In genomic region chr1:228457017-228457395, GRCh38 we compare ENCODE assay signal across 8 cellular contexts. TPM values are rescaled to one million over a fixed set of nuclear protein-coding genes. Genes with fewer than 3 reads are reported as not detected.
DNase-seq lines count a peak whose midpoint lies in the region; ATAC-seq, FAIRE-seq and TF ChIP-seq lines count a peak whose summit lies in the region.

No MANE protein-coding gene starts in this region.

- TF ChIP-seq RAD21 in A549 (conservative IDR thresholded peaks at IDR 0.05 in 1 of 2, IDR thresholded peaks at IDR 0.05 in 1 of 2) = no peak

- H3K4me1 ChIP-seq in A549 (peaks cover 27% of the 10 kb centered on the region), HUES48 (ENCODE audit: control insufficient read depth, insufficient read depth, low read length) (peaks cover 4% of the 10 kb centered on the region; the same call in 1 of the 2 replicates), mucosa of stomach (ENCODE audit: control insufficient read depth, insufficient read depth, low read length) (peaks cover 10% of the 10 kb centered on the region)

- peak overlapping the region; percentile 66 for H3K4me2 ChIP-seq in A549

- peaks cover 30% of the 10 kb centered on the region for H3K4me1 Mint-ChIP-seq in chondrocyte (ENCODE audit: low read depth)

- TF ChIP-seq CTCF in A549 (IDR thresholded peaks at IDR 0.05) = no peak
- no peak for TF ChIP-seq CTCF in chondrocyte (IDR thresholded peaks at IDR 0.05)

- H3K27me3 Mint-ChIP-seq in chondrocyte (ENCODE audit: low read depth) = peaks cover 5% of the 10 kb centered on the region

- H3K9ac ChIP-seq in HUES48 (ENCODE audit: low read depth, low read length) (peak overlapping the region; percentile 92), mucosa of stomach (ENCODE audit: low read length) (peak overlapping the region; percentile 63)

- H3K4me3 ChIP-seq in A549 (peak overlapping the region; percentile 54), HUES48 (ENCODE audit: low read depth, low read length) (peak overlapping the region; percentile 82), mucosa of stomach (ENCODE audit: low read length) (peak overlapping the region; percentile 28)

- peaks cover 4% of the 10 kb centered on the region; the same call in 1 of the 2 replicates for H3K36me3 ChIP-seq in HUES48 (ENCODE audit: control insufficient read depth, insufficient read depth, low read length)
- no peaks in the 10 kb centered on the region for H3K36me3 ChIP-seq in mucosa of stomach (ENCODE audit: control insufficient read depth, insufficient read depth, low read length)

- H3K27me3 ChIP-seq in HUES48 (ENCODE audit: control insufficient read depth, insufficient read depth, low read length) (peaks cover 11% of the 10 kb centered on the region), mucosa of stomach (ENCODE audit: control insufficient read depth, insufficient read depth, low read length) (peaks cover 7% of the 10 kb centered on the region)

- CTCF ChIA-PET in A549 (lab: Yijun Ruan, JAX) = interaction anchor here (1.5 to 4.6 kb wide), 3 partner anchors 45 to 322 kb away, joined by 4 to 16 read pairs (median 7); no protein-coding TSS in a partner anchor

- no peak for TF ChIP-seq EP300 in A549 (IDR thresholded peaks at IDR 0.05)

- peak overlapping the region; percentile 98 for H3K27ac Mint-ChIP-seq in chondrocyte (ENCODE audit: unreplicated experiment)

- TF ChIP-seq POLR2A in A549 (IDR thresholded peaks at IDR 0.05; ENCODE audit: low read length) = no peak

- peaks cover 2% of the 10 kb centered on the region for H3K36me3 Mint-ChIP-seq in chondrocyte (ENCODE audit: low read depth)

- POLR2A ChIA-PET in A549 (lab: Yijun Ruan, JAX) = interaction anchor here (0.7 to 1.4 kb wide), 3 partner anchors 51 to 291 kb away, joined by 3 to 6 read pairs (median 3); partner anchors contain the start of genes IBA57 and TRIM11

- H3K9me3 ChIP-seq in A549 = no peaks in the 10 kb centered on the region
- H3K9me3 ChIP-seq in HUES48 (ENCODE audit: control insufficient read depth, insufficient read depth, low read length) = no peaks in the 10 kb centered on the region
- H3K9me3 ChIP-seq in mucosa of stomach (ENCODE audit: control insufficient read depth, low read length) = no peaks in the 10 kb centered on the region

- 70% methylated on average over 13 of the region's 13 CpGs for WGBS in A549 (ENCODE audit: missing lambda C conversion rate)

- DNase-seq in A549 (ENCODE audit: low read depth in 1 of 2, low spot score in 1 of 2) (no peak), chondrocyte (ENCODE audit: low spot score) (no peak), NCI-H526 (lab: John Stamatoyannopoulos, UW) (no peak), NCI-H446 (lab: John Stamatoyannopoulos, UW) (no peak), ACHN (no peak)

- ATAC-seq in A549 = peak; percentile 8 to 22; a peak in 5 of 6 replicates
- ATAC-seq in GM19351 (IDR thresholded peaks at IDR 0.05; ENCODE audit: unreplicated experiment) = peak; percentile 10

- H3K27ac ChIP-seq in A549 (peak overlapping the region; percentile 67 to 86), HUES48 (ENCODE audit: low read depth, low read length) (peak overlapping the region; percentile 94)

- H3K9me3 Mint-ChIP-seq in chondrocyte (ENCODE audit: low read depth) = no peaks in the 10 kb centered on the region

- in situ Hi-C loops in ACHN (cut with HindIII; ENCODE audit: low pct_ligation_motif_present, low pct_unique_long_range_greater_than_20kb, low sequenced_read_pairs) = no loop called here

- peak overlapping the region; percentile 92 for H3K4me3 Mint-ChIP-seq in chondrocyte (ENCODE audit: unreplicated experiment)

- FAIRE-seq in A549 (lab: Jason Lieb, UNC) = no peak

TF ChIP-seq in A549, 52 proteins besides CTCF, POLR2A, EP300 and RAD21:
- no peak for TF ChIP-seq EHF (CRISPR knock-in tag; IDR thresholded peaks at IDR 0.05)
- no peak for TF ChIP-seq SMC3 (IDR thresholded peaks at IDR 0.05)
- no peak for TF ChIP-seq CHD2 (IDR thresholded peaks at IDR 0.05; ENCODE audit: low read length, partially characterized antibody)
- TF ChIP-seq, protein P1, sequence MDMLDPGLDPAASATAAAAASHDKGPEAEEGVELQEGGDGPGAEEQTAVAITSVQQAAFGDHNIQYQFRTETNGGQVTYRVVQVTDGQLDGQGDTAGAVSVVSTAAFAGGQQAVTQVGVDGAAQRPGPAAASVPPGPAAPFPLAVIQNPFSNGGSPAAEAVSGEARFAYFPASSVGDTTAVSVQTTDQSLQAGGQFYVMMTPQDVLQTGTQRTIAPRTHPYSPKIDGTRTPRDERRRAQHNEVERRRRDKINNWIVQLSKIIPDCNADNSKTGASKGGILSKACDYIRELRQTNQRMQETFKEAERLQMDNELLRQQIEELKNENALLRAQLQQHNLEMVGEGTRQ (IDR thresholded peaks at IDR 0.05) = no peak
- no peak for TF ChIP-seq MAFK (IDR thresholded peaks at IDR 0.05; ENCODE audit: partially characterized antibody)
- TF ChIP-seq MAZ (IDR thresholded peaks at IDR 0.05; ENCODE audit: borderline replicate concordance, low read depth, low read length) = no peak
- no peak for TF ChIP-seq HOXB5 (CRISPR knock-in tag; IDR thresholded peaks at IDR 0.05)
- no peak for TF ChIP-seq CBX2 (IDR thresholded peaks at IDR 0.05; ENCODE audit: borderline replicate concordance, low read depth)
- no peak for TF ChIP-seq ZC3H11A (IDR thresholded peaks at IDR 0.05)
- TF ChIP-seq SREBF2 (IDR thresholded peaks at IDR 0.05) = no peak
- TF ChIP-seq ZFP36 (IDR thresholded peaks at IDR 0.05; ENCODE audit: borderline replicate concordance, partially characterized antibody) = no peak
- no peak for TF ChIP-seq ZNF302 (CRISPR knock-in tag; IDR thresholded peaks at IDR 0.05)
- no peak for TF ChIP-seq HEYL (CRISPR knock-in tag; IDR thresholded peaks at IDR 0.05)

RNA-seq across cellular contexts. Expression of gene RNF187, which starts 30.2 kb away (rescaled TPM):
- 63.9 and 82.8 TPM in 2 replicates for polyA plus RNA-seq in A549 (2011; rRNA removed)
- 54.8 and 62.8 TPM in 2 replicates for polyA plus RNA-seq in A549 (2012; cell fraction: cytosol; rRNA removed)
- 45.0 and 45.5 TPM in 2 replicates for polyA plus RNA-seq in A549 (2012; cell fraction: nucleus; rRNA removed)
- 52.7 to 67.5 TPM (median 64.5 TPM) in 3 replicates for polyA plus RNA-seq in A549 (2017; fragmentation: RNase III; extraction: RNeasy Plus Mini Kit Qiagen cat#74134 plus additional on column Dnase treatment)
- polyA minus RNA-seq in A549 (2011; rRNA and poly(A)+ RNA removed) = 60.3 and 74.0 TPM in 2 replicates
- 124 to 196 TPM (median 193 TPM) in 3 replicates for total RNA-seq in chondrocyte

RNA-seq across cellular contexts. Expression of gene TRIM17, which starts 40.3 kb away (rescaled TPM):
- not detected in 2 replicates for polyA plus RNA-seq in A549 (2011; rRNA removed)
- not detected in 2 replicates for polyA plus RNA-seq in A549 (2012; cell fraction: cytosol; rRNA removed)
- polyA plus RNA-seq in A549 (2012; cell fraction: nucleus; rRNA removed) = 0.04 TPM in 1 of 2 replicates, not detected in the other
- not detected in 3 replicates for polyA plus RNA-seq in A549 (2017; fragmentation: RNase III; extraction: RNeasy Plus Mini Kit Qiagen cat#74134 plus additional on column Dnase treatment)
- polyA minus RNA-seq in A549 (2011; rRNA and poly(A)+ RNA removed) = not detected in 2 replicates
- total RNA-seq in chondrocyte = 0.28 to 0.35 TPM in 2 of 3 replicates, not detected in the other

RNA-seq across cellular contexts. Expression of gene TRIM11, which starts 50.4 kb away (rescaled TPM):
- polyA plus RNA-seq in A549 (2011; rRNA removed) = 9.3 and 9.9 TPM in 2 replicates
- 12.2 and 16.1 TPM in 2 replicates for polyA plus RNA-seq in A549 (2012; cell fraction: cytosol; rRNA removed)
- polyA plus RNA-seq in A549 (2012; cell fraction: nucleus; rRNA removed) = 41.5 and 54.1 TPM in 2 replicates
- 18.8 to 20.1 TPM (median 20.1 TPM) in 3 replicates for polyA plus RNA-seq in A549 (2017; fragmentation: RNase III; extraction: RNeasy Plus Mini Kit Qiagen cat#74134 plus additional on column Dnase treatment)
- polyA minus RNA-seq in A549 (2011; rRNA and poly(A)+ RNA removed) = 15.7 and 16.0 TPM in 2 replicates
- 16.0 to 22.4 TPM (median 20.0 TPM) in 3 replicates for total RNA-seq in chondrocyte

Comparison
In these comparisons a context has a peak if more than half of its experiments do, and no peak if none do; other contexts are left out.
1. H3K4me3 ChIP-seq: peak in every context shown above with its lines; median percentile 82 in HUES48; 54 in A549; 28 in mucosa of stomach.